In genomic region chr4:152100378-152101201, GRCh38 we compare ENCODE assay signal across 8 cellular contexts.
DNase-seq lines count a peak whose midpoint lies in the region; ATAC-seq, FAIRE-seq and TF ChIP-seq lines count a peak whose summit lies in the region.

No MANE protein-coding gene starts in this region.

- no peaks in the 10 kb centered on the region for H3K79me2 ChIP-seq in smooth muscle cell (ENCODE audit: low read depth)

- no peaks in the 10 kb centered on the region for H3K27me3 Mint-ChIP-seq in activated naive CD4-positive, alpha-beta T cell treated with anti-CD3 and anti-CD28 coated beads, Interleukin-2, amount 50 U/mL, for 24 hours
- no peaks in the 10 kb centered on the region for H3K27me3 Mint-ChIP-seq in natural killer cell treated with Interleukin-12 subunit alpha and Interleukin-12 subunit beta and Interleukin-15 and Interleukin-18, amount 100 ng/mL, for 72 hours
- H3K27me3 Mint-ChIP-seq in type B pancreatic cell: no peaks in the 10 kb centered on the region

- H3K9ac ChIP-seq in smooth muscle cell (ENCODE audit: low read depth): no peak overlapping the region

- peak overlapping the region; percentile 92 for H3K4me3 Mint-ChIP-seq in activated naive CD4-positive, alpha-beta T cell treated with anti-CD3 and anti-CD28 coated beads, Interleukin-2, amount 50 U/mL, for 24 hours
- H3K4me3 Mint-ChIP-seq in natural killer cell treated with Interleukin-12 subunit alpha and Interleukin-12 subunit beta and Interleukin-15 and Interleukin-18, amount 100 ng/mL, for 72 hours: peak overlapping the region; percentile 84
- H3K4me3 Mint-ChIP-seq in type B pancreatic cell: no peak overlapping the region

- H4K20me1 ChIP-seq in smooth muscle cell (ENCODE audit: low read depth): no peaks in the 10 kb centered on the region

- peaks cover 6% of the 10 kb centered on the region for H3K27me3 ChIP-seq in smooth muscle cell (ENCODE audit: low read depth)
- no peaks in the 10 kb centered on the region for H3K27me3 ChIP-seq in HAP-1 (ENCODE audit: low read depth)

- peaks cover 5% of the 10 kb centered on the region for H3K36me3 Mint-ChIP-seq in activated naive CD4-positive, alpha-beta T cell treated with anti-CD3 and anti-CD28 coated beads, Interleukin-2, amount 50 U/mL, for 24 hours
- no peaks in the 10 kb centered on the region for H3K36me3 Mint-ChIP-seq in natural killer cell treated with Interleukin-12 subunit alpha and Interleukin-12 subunit beta and Interleukin-15 and Interleukin-18, amount 100 ng/mL, for 72 hours
- no peaks in the 10 kb centered on the region for H3K36me3 Mint-ChIP-seq in type B pancreatic cell

- H3K4me1 ChIP-seq in smooth muscle cell (ENCODE audit: low read depth): no peaks in the 10 kb centered on the region
- H3K4me1 ChIP-seq in HAP-1: no peaks in the 10 kb centered on the region

- DNase-seq in GM19239 (ENCODE audit: insufficient read length, low spot score): peak; percentile 34
- DNase-seq in RKO (ENCODE audit: low spot score): peak; percentile 25
- DNase-seq in natural killer cell treated with Interleukin-12 subunit alpha and Interleukin-12 subunit beta and Interleukin-15 and Interleukin-18, amount 100 ng/mL, for 72 hours (ENCODE audit: low spot score): no peak
- no peak for DNase-seq in smooth muscle cell (lab: John Stamatoyannopoulos, UW; ENCODE audit: unreplicated experiment)
- no peak for DNase-seq in type B pancreatic cell (ENCODE audit: extremely low spot score, unreplicated experiment)
- DNase-seq in HuH-7 (ENCODE audit: low spot score): no peak
- DNase-seq in HAP-1 (ENCODE audit: low spot score in 2 of 2): no peak

- TF ChIP-seq CTCF in smooth muscle cell (IDR thresholded peaks at IDR 0.05; ENCODE audit: borderline replicate concordance, insufficient read depth, poor library complexity, severe bottlenecking): no peak
- no peak for TF ChIP-seq CTCF in type B pancreatic cell (conservative IDR thresholded peaks at IDR 0.05)

- no peak overlapping the region for H3K27ac ChIP-seq in smooth muscle cell (ENCODE audit: low read depth)

- H3K9me3 ChIP-seq in smooth muscle cell (replicated peaks; ENCODE audit: low read depth): no peaks in the 10 kb centered on the region
- H3K9me3 ChIP-seq in HAP-1: no peaks in the 10 kb centered on the region

- peaks cover 96% of the 10 kb centered on the region for H3K4me1 Mint-ChIP-seq in activated naive CD4-positive, alpha-beta T cell treated with anti-CD3 and anti-CD28 coated beads, Interleukin-2, amount 50 U/mL, for 24 hours
- peaks cover 49 to 65% of the 10 kb centered on the region in 2 donors for H3K4me1 Mint-ChIP-seq in natural killer cell treated with Interleukin-12 subunit alpha and Interleukin-12 subunit beta and Interleukin-15 and Interleukin-18, amount 100 ng/mL, for 72 hours (ENCODE audit: low read depth in 2 of 2)
- peaks cover 36% of the 10 kb centered on the region for H3K4me1 Mint-ChIP-seq in type B pancreatic cell (ENCODE audit: unreplicated experiment)

- no peak overlapping the region for H3K4me2 ChIP-seq in smooth muscle cell

- H2AFZ ChIP-seq in smooth muscle cell (ENCODE audit: low read depth): no peak overlapping the region

- H3F3A ChIP-seq in smooth muscle cell (ENCODE audit: low read depth): no peaks in the 10 kb centered on the region

- H3K4me3 ChIP-seq in smooth muscle cell (no peak overlapping the region), HAP-1 (no peak overlapping the region)

- ATAC-seq in natural killer cell treated with Interleukin-12 subunit alpha and Interleukin-12 subunit beta and Interleukin-15 and Interleukin-18, amount 100 ng/mL, for 72 hours: peak; percentile 78 to 88

- peak; percentile 95 for FAIRE-seq in GM19239 (lab: Jason Lieb, UNC)

- no peaks in the 10 kb centered on the region for H3K9me3 Mint-ChIP-seq in activated naive CD4-positive, alpha-beta T cell treated with anti-CD3 and anti-CD28 coated beads, Interleukin-2, amount 50 U/mL, for 24 hours
- H3K9me3 Mint-ChIP-seq in natural killer cell treated with Interleukin-12 subunit alpha and Interleukin-12 subunit beta and Interleukin-15 and Interleukin-18, amount 100 ng/mL, for 72 hours: no peaks in the 10 kb centered on the region
- H3K9me3 Mint-ChIP-seq in type B pancreatic cell: no peaks in the 10 kb centered on the region

- in situ Hi-C loops in HAP-1 (cut with MboI; ENCODE audit: low sequenced_read_pairs): no loop called here

- H3K36me3 ChIP-seq in smooth muscle cell (ENCODE audit: low read depth) (no peaks in the 10 kb centered on the region), HAP-1 (replicated peaks) (no peaks in the 10 kb centered on the region)

- H3K27ac Mint-ChIP-seq in activated naive CD4-positive, alpha-beta T cell treated with anti-CD3 and anti-CD28 coated beads, Interleukin-2, amount 50 U/mL, for 24 hours: peak overlapping the region; percentile 100
- H3K27ac Mint-ChIP-seq in natural killer cell treated with Interleukin-12 subunit alpha and Interleukin-12 subunit beta and Interleukin-15 and Interleukin-18, amount 100 ng/mL, for 72 hours: peak overlapping the region; percentile 90 to 93
- no peak overlapping the region for H3K27ac Mint-ChIP-seq in type B pancreatic cell

- WGBS in smooth muscle cell (ENCODE audit: low lambda C conversion rate): 93% methylated on average over 6 of the region's 6 CpGs

Comparison
In these comparisons a context has a peak if more than half of its experiments do, and no peak if none do; other contexts are left out.
1. DNase-seq: peak in GM19239 (single experiment) and RKO (single experiment); none in natural killer cell treated with Interleukin-12 subunit alpha and Interleukin-12 subunit beta and Interleukin-15 and Interleukin-18, amount 100 ng/mL, for 72 hours (single experiment), smooth muscle cell (single experiment), type B pancreatic cell (single experiment), HuH-7 (single experiment) and HAP-1 (0 of 2).